In genomic region chr4:51851090-51851936, GRCh38 we compare ENCODE assay signal across 2 cellular contexts.
TF ChIP-seq lines count a peak whose summit lies in the region.

No MANE protein-coding gene starts in this region.

TF ChIP-seq in GM23338, 12 proteins besides CTCF, POLR2A, EP300 and RAD21 (continued from another document):
- no peak for TF ChIP-seq ZNF462 (CRISPR knock-in tag; IDR thresholded peaks at IDR 0.05)
- TF ChIP-seq NANOG (IDR thresholded peaks at IDR 0.05; ENCODE audit: borderline replicate concordance): no peak
- TF ChIP-seq CREB1 (CRISPR knock-in tag; IDR thresholded peaks at IDR 0.05; ENCODE audit: low read depth): no peak
- no peak for TF ChIP-seq EZH2 (IDR thresholded peaks at IDR 0.05; ENCODE audit: low read depth, unreplicated experiment)
- no peak for TF ChIP-seq ETS1 (IDR thresholded peaks at IDR 0.05)
- no peak for TF ChIP-seq POLR2AphosphoS5 (IDR thresholded peaks at IDR 0.05; ENCODE audit: low read depth)
- TF ChIP-seq EZH2phosphoT487 (IDR thresholded peaks at IDR 0.05; ENCODE audit: unreplicated experiment): no peak
- no peak for TF ChIP-seq REST (IDR thresholded peaks at IDR 0.05; ENCODE audit: unreplicated experiment)

TF ChIP-seq in WTC11, 78 proteins besides CTCF, POLR2A, EP300 and RAD21 (continued from another document):
- TF ChIP-seq USF1 (CRISPR knock-in tag; IDR thresholded peaks at IDR 0.05) (no peak), HMGA2 (CRISPR knock-in tag; IDR thresholded peaks at IDR 0.05) (no peak), ZNF532 (CRISPR knock-in tag; IDR thresholded peaks at IDR 0.05; ENCODE audit: borderline replicate concordance) (no peak)
